ENCODE assay signal across 8 cellular contexts in genomic region chr14:95533391-95533821, GRCh38. TPM values are rescaled to one million over a fixed set of nuclear protein-coding genes. Genes with fewer than 3 reads are reported as not detected.
DNase-seq lines count a peak whose midpoint lies in the region; ATAC-seq and TF ChIP-seq lines count a peak whose summit lies in the region.

No MANE protein-coding gene starts in this region.

- H3K36me3 Mint-ChIP-seq in T-helper 17 cell (ENCODE audit: low read depth): no peaks in the 10 kb centered on the region

- peak overlapping the region; percentile 26 for H2AFZ ChIP-seq in fibroblast of lung (ENCODE audit: low read length)

- peaks cover 49% of the 10 kb centered on the region for H3K4me1 Mint-ChIP-seq in T-helper 17 cell

- DNase-seq in DMS79 treated with DMSO at 0.1 percent for 48 hours (lab: John Stamatoyannopoulos, UW) (peak; percentile 75), MG63 (no peak), T-helper 17 cell (no peak), fibroblast of lung (ENCODE audit: low read depth in 2 of 2) (peak; percentile 58 to 61), 8988T (no peak)

- no peaks in the 10 kb centered on the region for H3K27me3 Mint-ChIP-seq in T-helper 17 cell

- no peaks in the 10 kb centered on the region for H3K27me3 ChIP-seq in MG63
- H3K27me3 ChIP-seq in fibroblast of lung (ENCODE audit: control insufficient read depth, insufficient read depth, low read length): no peaks in the 10 kb centered on the region
- H3K27me3 ChIP-seq in rectal smooth muscle tissue (ENCODE audit: control insufficient read depth, insufficient read depth, low read length): no peaks in the 10 kb centered on the region

- H3K36me3 ChIP-seq in MG63 (peaks cover 18% of the 10 kb centered on the region), fibroblast of lung (ENCODE audit: control insufficient read depth, insufficient read depth, low read length) (no peaks in the 10 kb centered on the region), rectal smooth muscle tissue (ENCODE audit: control insufficient read depth, insufficient read depth, low read length) (no peaks in the 10 kb centered on the region)

- H4K20me1 ChIP-seq in fibroblast of lung (ENCODE audit: control insufficient read depth, extremely low read depth, insufficient read depth, low read length): no peaks in the 10 kb centered on the region

- H3K4me3 ChIP-seq in MG63 (peak overlapping the region; percentile 87), fibroblast of lung (replicated peaks in 1 of 4; ENCODE audit: control extremely low read depth in 1 of 4, insufficient read depth in 1 of 4, low read depth in 3 of 4, low read length in 4 of 4) (peak overlapping the region; percentile 67 to 95 (median 78)), rectal smooth muscle tissue (ENCODE audit: low read length) (peak overlapping the region; percentile 85)

- H3K4me1 ChIP-seq in fibroblast of lung (ENCODE audit: control insufficient read depth, extremely low read depth, insufficient read depth, low read length) (peaks cover 14% of the 10 kb centered on the region), rectal smooth muscle tissue (ENCODE audit: control insufficient read depth, insufficient read depth, low read length) (peaks cover 21% of the 10 kb centered on the region)

- ATAC-seq in T-helper 17 cell (no peak), HG02623 (IDR thresholded peaks at IDR 0.05; ENCODE audit: unreplicated experiment) (no peak), GM18505 (IDR thresholded peaks at IDR 0.05; ENCODE audit: unreplicated experiment) (no peak)

- TF ChIP-seq CTCF in fibroblast of lung (conservative IDR thresholded peaks at IDR 0.05 in 1 of 2, IDR thresholded peaks at IDR 0.05 in 1 of 2; ENCODE audit: low read depth in 1 of 2, low read length in 2 of 2): no peak

- H3K79me2 ChIP-seq in fibroblast of lung (ENCODE audit: control insufficient read depth, insufficient read depth, low read length): peaks cover 80% of the 10 kb centered on the region

- peak overlapping the region; percentile 99 for H3K4me2 ChIP-seq in fibroblast of lung (ENCODE audit: extremely low read depth, insufficient read depth, low read length)

- peak overlapping the region; percentile 81 for H3K27ac ChIP-seq in fibroblast of lung (ENCODE audit: insufficient read depth, low read length)
- no peak overlapping the region for H3K27ac ChIP-seq in rectal smooth muscle tissue (ENCODE audit: low read depth, low read length)

- H3K9ac ChIP-seq in fibroblast of lung (ENCODE audit: insufficient read depth, low read length): peak overlapping the region; percentile 89
- no peak overlapping the region for H3K9ac ChIP-seq in rectal smooth muscle tissue (ENCODE audit: low read length)

- no peak for TF ChIP-seq POLR2A in GM18505 (IDR thresholded peaks at IDR 0.05; ENCODE audit: borderline replicate concordance, extremely low read depth, insufficient read depth, insufficient read length)

- H3K9me3 ChIP-seq in MG63 (no peaks in the 10 kb centered on the region), T-helper 17 cell (ENCODE audit: control insufficient read depth, low read length, poor library complexity, severe bottlenecking) (no peaks in the 10 kb centered on the region), fibroblast of lung (ENCODE audit: control insufficient read depth, insufficient read depth, low read depth, low read length) (no peaks in the 10 kb centered on the region)

- peak overlapping the region; percentile 96 for H3K4me3 Mint-ChIP-seq in T-helper 17 cell

- peak overlapping the region; percentile 98 for H3K27ac Mint-ChIP-seq in T-helper 17 cell

RNA-seq across cellular contexts. Expression of gene GLRX5, which starts 1.4 kb away (rescaled TPM):
- 31.5 and 38.1 TPM in 2 replicates for total RNA-seq in MG63 (2014; rRNA removed; shearing (Covaris generic); ENCODE audit: low replicate concordance)
- total RNA-seq in T-helper 17 cell (10 to 100 TPM; 14.8 to 17.7 TPM), fibroblast of lung (28.4 and 28.5 TPM in 2 replicates)
- polyA plus RNA-seq in fibroblast of lung: 47.6 and 53.5 TPM in 2 replicates
- polyA plus RNA-seq in fibroblast of lung (2012): 38.1 and 43.4 TPM in 2 replicates
- polyA minus RNA-seq in fibroblast of lung (ENCODE audit: low replicate concordance): 3.4 and 8.7 TPM in 2 replicates

RNA-seq across cellular contexts. Expression of gene SYNE3, which starts 17.0 kb away (rescaled TPM):
- 2.8 TPM in 2 replicates for total RNA-seq in MG63 (2014; rRNA removed; shearing (Covaris generic); ENCODE audit: low replicate concordance)
- total RNA-seq in T-helper 17 cell: 10 to 100 TPM; 59.6 to 64.8 TPM
- 15.9 and 24.1 TPM in 2 replicates for total RNA-seq in fibroblast of lung
- 4.9 and 8.7 TPM in 2 replicates for polyA plus RNA-seq in fibroblast of lung
- 5.8 and 7.4 TPM in 2 replicates for polyA plus RNA-seq in fibroblast of lung (2012)
- 15.2 and 31.5 TPM in 2 replicates for polyA minus RNA-seq in fibroblast of lung (ENCODE audit: low replicate concordance)

Comparison
In these comparisons a context has a peak if more than half of its experiments do, and no peak if none do; other contexts are left out.
1. DNase-seq: peak in DMS79 treated with DMSO at 0.1 percent for 48 hours (single experiment) and fibroblast of lung (2 of 2); none in MG63 (single experiment), T-helper 17 cell (0 of 3) and 8988T (single experiment).
2. Peak in every context shown above with its lines, with median percentiles within 50 percentile points of each other: H3K4me3 ChIP-seq.